Comparison of ENCODE assay signal across 1 cellular context in the genomic region with DNA sequence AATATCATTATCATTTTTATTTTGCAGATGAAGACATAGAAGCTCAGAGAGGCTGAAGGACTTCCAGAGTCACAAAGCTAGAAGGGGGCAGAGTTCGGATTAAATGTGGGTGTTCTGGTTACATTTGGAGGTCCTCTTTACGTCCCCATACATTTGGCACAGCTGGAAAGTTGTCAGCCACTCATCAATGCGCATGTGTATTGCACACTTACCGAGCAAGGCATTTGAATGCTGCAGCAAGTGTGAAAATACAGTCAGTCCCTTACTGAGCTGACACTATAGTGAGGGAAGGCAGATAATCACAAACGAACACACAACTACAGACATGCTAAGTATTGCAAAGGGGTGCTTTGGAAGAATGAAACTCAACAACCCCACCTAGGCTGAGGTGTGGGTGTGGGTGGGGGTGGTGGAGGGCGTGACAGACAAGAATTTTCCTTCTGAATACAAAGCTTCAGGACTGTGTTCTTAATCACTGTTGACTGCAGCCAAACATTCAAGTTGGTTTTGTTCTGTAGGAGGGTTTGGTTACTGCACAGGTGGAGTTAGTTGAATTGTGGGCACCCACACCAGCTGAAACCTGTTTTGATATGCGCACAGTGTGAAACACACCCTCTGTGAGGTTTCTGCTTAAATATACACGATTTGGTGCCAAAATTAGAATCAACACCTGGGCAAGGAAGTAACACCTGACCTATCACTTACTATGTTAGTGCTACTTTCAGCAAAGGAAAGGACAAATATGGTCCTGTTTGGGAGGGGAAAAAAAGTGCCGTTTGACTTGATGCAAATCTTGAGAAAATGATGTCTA.
TF ChIP-seq lines count a peak whose summit lies in the region.

No MANE protein-coding gene starts in this region.

TF ChIP-seq in GM12878, 131 proteins besides CTCF, POLR2A, EP300 and RAD21 (continued from another document):
- TF ChIP-seq, protein P1, sequence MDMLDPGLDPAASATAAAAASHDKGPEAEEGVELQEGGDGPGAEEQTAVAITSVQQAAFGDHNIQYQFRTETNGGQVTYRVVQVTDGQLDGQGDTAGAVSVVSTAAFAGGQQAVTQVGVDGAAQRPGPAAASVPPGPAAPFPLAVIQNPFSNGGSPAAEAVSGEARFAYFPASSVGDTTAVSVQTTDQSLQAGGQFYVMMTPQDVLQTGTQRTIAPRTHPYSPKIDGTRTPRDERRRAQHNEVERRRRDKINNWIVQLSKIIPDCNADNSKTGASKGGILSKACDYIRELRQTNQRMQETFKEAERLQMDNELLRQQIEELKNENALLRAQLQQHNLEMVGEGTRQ (IDR thresholded peaks at IDR 0.05; ENCODE audit: borderline replicate concordance, low read depth, low read length), result no peak
- TF ChIP-seq BCL11A (IDR thresholded peaks at IDR 0.05; ENCODE audit: low read depth, low read length), result no peak
- TF ChIP-seq BHLHE40 (IDR thresholded peaks at IDR 0.05; ENCODE audit: borderline replicate concordance in 1 of 2, low read depth in 2 of 2, low read length in 1 of 2), result peak; percentile 66 to 84; a peak in 3 of 4 replicates
- TF ChIP-seq MEF2A (IDR thresholded peaks at IDR 0.05; ENCODE audit: insufficient read depth, low read depth, low read length), result peak; percentile 80
TF ChIP-seq in GM12878: peak in this region for 31.
